8 cellular contexts compared by ENCODE assay signal in the genomic region with DNA sequence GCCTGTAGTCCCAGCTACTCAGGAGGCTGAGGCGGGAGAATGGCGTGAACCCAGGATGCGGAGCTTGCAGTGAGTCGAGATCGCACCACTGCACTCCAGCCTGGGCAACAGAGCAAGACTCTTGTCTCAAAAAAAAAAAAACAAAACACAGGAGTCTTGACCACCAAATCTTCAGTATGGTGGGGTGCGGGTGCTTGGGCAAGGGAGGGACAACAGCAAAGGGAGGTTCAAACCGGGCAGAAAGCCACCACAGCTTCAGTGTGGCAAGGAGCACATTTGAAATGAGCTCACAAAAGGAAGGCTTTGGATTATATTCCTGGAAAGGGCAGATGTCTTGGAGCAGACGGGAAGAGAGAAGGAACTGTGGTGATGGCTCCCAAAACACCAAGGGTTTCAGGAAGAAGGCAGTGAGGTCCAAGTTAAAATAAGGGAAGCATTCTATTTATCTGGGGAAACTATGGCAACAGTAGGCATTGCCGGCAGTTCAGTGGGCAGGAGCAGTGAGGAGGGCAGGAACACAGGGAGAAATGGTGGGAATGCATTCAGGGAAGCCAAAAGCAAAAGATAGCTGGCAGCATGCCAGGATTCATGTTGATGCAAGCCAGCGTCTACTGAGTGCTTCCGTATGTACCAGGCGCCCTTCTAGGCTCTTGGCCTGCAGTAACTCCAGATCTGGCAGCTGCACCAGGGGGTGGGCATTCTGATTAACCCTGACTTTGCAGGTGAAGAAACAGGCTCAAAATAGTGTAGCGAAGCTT. TPM values are rescaled to one million over a fixed set of nuclear protein-coding genes. Genes with fewer than 3 reads are reported as not detected.
DNase-seq lines count a peak whose midpoint lies in the region; ATAC-seq and TF ChIP-seq lines count a peak whose summit lies in the region.

No MANE protein-coding gene starts in this region.

- H3K27ac Mint-ChIP-seq in activated naive CD4-positive, alpha-beta T cell treated with anti-CD3 and anti-CD28 coated beads, Interleukin-2, amount 50 U/mL, for 24 hours, result peak overlapping the region; percentile 53
- H3K27ac Mint-ChIP-seq in nephron, result peak overlapping the region; percentile 30 to 72 (median 72)

- peaks cover 17 to 38% of the 10 kb centered on the region in 2 donors for H3K4me1 ChIP-seq in esophagus (ENCODE audit: control insufficient read depth in 2 of 2, insufficient read depth in 2 of 2, low read length in 1 of 2)

- peak overlapping the region; percentile 1 for H3K4me3 Mint-ChIP-seq in activated naive CD4-positive, alpha-beta T cell treated with anti-CD3 and anti-CD28 coated beads, Interleukin-2, amount 50 U/mL, for 24 hours
- H3K4me3 Mint-ChIP-seq in nephron, result peak overlapping the region in 1 of 3 experiments; percentile 21

- H3K9me3 Mint-ChIP-seq in activated naive CD4-positive, alpha-beta T cell treated with anti-CD3 and anti-CD28 coated beads, Interleukin-2, amount 50 U/mL, for 24 hours, result no peaks in the 10 kb centered on the region
- no peaks in the 10 kb centered on the region for H3K9me3 Mint-ChIP-seq in nephron

- no peaks in the 10 kb centered on the region for H3K27me3 Mint-ChIP-seq in activated naive CD4-positive, alpha-beta T cell treated with anti-CD3 and anti-CD28 coated beads, Interleukin-2, amount 50 U/mL, for 24 hours
- H3K27me3 Mint-ChIP-seq in nephron (ENCODE audit: low read depth), result no peaks in the 10 kb centered on the region

- H3K36me3 ChIP-seq in esophagus (ENCODE audit: control insufficient read depth in 2 of 2, insufficient read depth in 2 of 2, low read length in 1 of 2), result peaks cover 7 to 9% of the 10 kb centered on the region in 2 donors

- WGBS in esophagus, 2 donors, result 50 to 54% methylated on average over 13 of the region's 13 CpGs

- H3K4me1 Mint-ChIP-seq in activated naive CD4-positive, alpha-beta T cell treated with anti-CD3 and anti-CD28 coated beads, Interleukin-2, amount 50 U/mL, for 24 hours, result peaks cover 46% of the 10 kb centered on the region
- peaks cover 75% of the 10 kb centered on the region for H3K4me1 Mint-ChIP-seq in nephron

- peak overlapping the region; percentile 83 to 94 for H3K27ac ChIP-seq in esophagus (ENCODE audit: low read depth in 2 of 2, low read length in 1 of 2)

- peaks cover 12% of the 10 kb centered on the region for H3K36me3 Mint-ChIP-seq in activated naive CD4-positive, alpha-beta T cell treated with anti-CD3 and anti-CD28 coated beads, Interleukin-2, amount 50 U/mL, for 24 hours
- peaks cover 10% of the 10 kb centered on the region for H3K36me3 Mint-ChIP-seq in nephron (ENCODE audit: low read depth)

- H3K4me3 ChIP-seq in esophagus (ENCODE audit: low read depth in 1 of 2, low read length in 2 of 2), result no peak overlapping the region

- no peak for DNase-seq in activated naive CD4-positive, alpha-beta T cell treated with Interleukin-2 at 50 U/mL for 16 hours

- no peaks in the 10 kb centered on the region for H3K27me3 ChIP-seq in esophagus (ENCODE audit: control insufficient read depth in 1 of 2, insufficient read depth in 2 of 2, low read length in 2 of 2)

- no peak for TF ChIP-seq CTCF in nephron (IDR thresholded peaks at IDR 0.05; ENCODE audit: unreplicated experiment in 3 of 3)

- ATAC-seq in SK-N-SH treated with all-trans-retinoic acid at 6 μM for 48 hours, result peak; percentile 85
- no peak for ATAC-seq in HG03442 (IDR thresholded peaks at IDR 0.05; ENCODE audit: unreplicated experiment)
- no peak for ATAC-seq in HG03521 (IDR thresholded peaks at IDR 0.05; ENCODE audit: unreplicated experiment)
- no peak for ATAC-seq in GM21576 (IDR thresholded peaks at IDR 0.05; ENCODE audit: unreplicated experiment)

- no peaks in the 10 kb centered on the region for H3K9me3 ChIP-seq in esophagus (ENCODE audit: control insufficient read depth in 2 of 2, insufficient read depth in 1 of 2, low read depth in 1 of 2, low read length in 1 of 2)

TF ChIP-seq in SK-N-SH treated with all-trans-retinoic acid at 6 μM for 48 hours, 23 proteins besides CTCF, POLR2A, EP300 and RAD21:
- TF ChIP-seq CSDC2 (CRISPR knock-in tag; IDR thresholded peaks at IDR 0.05) (0 out of 2 replicates have a peak, but pooled peaks have one; percentile 8), CREB5 (CRISPR knock-in tag; IDR thresholded peaks at IDR 0.05; ENCODE audit: low read depth) (no peak), TCF4 (CRISPR knock-in tag; IDR thresholded peaks at IDR 0.05; ENCODE audit: borderline replicate concordance) (peak; percentile 58), TSHZ2 (CRISPR knock-in tag; IDR thresholded peaks at IDR 0.05) (no peak), SNAI2 (CRISPR knock-in tag; IDR thresholded peaks at IDR 0.05) (0 out of 2 replicates have a peak, but pooled peaks have one; percentile 13), ZNF8 (CRISPR knock-in tag; IDR thresholded peaks at IDR 0.05) (0 out of 2 replicates have a peak, but pooled peaks have one; percentile 35), ZC3H10 (CRISPR knock-in tag; IDR thresholded peaks at IDR 0.05) (0 out of 2 replicates have a peak, but pooled peaks have one; percentile 14), ISL1 (CRISPR knock-in tag; IDR thresholded peaks at IDR 0.05) (peak; percentile 46), ZFP3 (CRISPR knock-in tag; IDR thresholded peaks at IDR 0.05) (0 out of 2 replicates have a peak, but pooled peaks have one; percentile 21)
- TF ChIP-seq, protein P1, sequence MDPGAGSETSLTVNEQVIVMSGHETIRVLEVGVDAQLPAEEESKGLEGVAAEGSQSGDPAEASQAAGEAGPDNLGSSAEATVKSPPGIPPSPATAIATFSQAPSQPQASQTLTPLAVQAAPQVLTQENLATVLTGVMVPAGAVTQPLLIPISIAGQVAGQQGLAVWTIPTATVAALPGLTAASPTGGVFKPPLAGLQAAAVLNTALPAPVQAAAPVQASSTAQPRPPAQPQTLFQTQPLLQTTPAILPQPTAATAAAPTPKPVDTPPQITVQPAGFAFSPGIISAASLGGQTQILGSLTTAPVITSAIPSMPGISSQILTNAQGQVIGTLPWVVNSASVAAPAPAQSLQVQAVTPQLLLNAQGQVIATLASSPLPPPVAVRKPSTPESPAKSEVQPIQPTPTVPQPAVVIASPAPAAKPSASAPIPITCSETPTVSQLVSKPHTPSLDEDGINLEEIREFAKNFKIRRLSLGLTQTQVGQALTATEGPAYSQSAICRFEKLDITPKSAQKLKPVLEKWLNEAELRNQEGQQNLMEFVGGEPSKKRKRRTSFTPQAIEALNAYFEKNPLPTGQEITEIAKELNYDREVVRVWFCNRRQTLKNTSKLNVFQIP (CRISPR knock-in tag; IDR thresholded peaks at IDR 0.05; ENCODE audit: borderline replicate concordance, low read depth), result no peak

RNA-seq across cellular contexts. Expression of gene SRSF5, which starts 51.0 kb away (rescaled TPM):
- 100 to 1,000 TPM; 362 to 481 TPM for polyA plus RNA-seq in esophagus
